ENCODE assay signal across 27 cellular contexts in the genomic region with DNA sequence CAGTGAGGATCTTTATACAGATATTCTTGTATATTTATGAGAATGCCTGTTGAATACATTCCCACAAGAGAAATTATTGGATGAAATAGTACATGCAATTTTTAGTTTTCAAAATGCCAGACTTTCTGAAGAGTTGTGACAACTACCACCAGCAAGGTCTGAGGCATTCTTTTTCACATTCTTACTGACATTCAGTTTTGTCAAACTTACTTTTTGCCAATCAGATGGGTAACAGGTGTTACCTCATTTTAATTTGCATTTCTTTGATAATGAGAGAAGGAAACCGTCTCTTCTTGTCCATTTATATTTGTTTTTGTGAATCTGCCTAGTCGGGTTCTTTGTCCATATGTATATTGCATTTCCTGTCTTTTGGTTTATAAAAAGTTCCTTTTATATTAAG.
"Had no signal": no experiment of that assay in that cellular context is flagged by ENCODE, and none has a peak within 500 bp of the region (broad histone marks: within the 10 kb centered on the region; RNA-seq: fewer than 3 reads in every experiment).

No MANE protein-coding gene starts in this region.

- H3K9me3 Mint-ChIP-seq: mesothelial cell of epicardium; naive B cell; natural killer cell; nephron progenitor cell; neural progenitor cell; stimulated activated naive B cell treated with anti-CD40 and anti-IgM and Interleukin-4, amounts not matched to agents 10 μg/mL and 1 μg/mL and 100 μg/mL, for 72 hours had no signal

- H3K4me2 ChIP-seq: neural progenitor cell, smooth muscle cell had no signal

- H3K27me3 Mint-ChIP-seq: naive B cell; progenitor cell of endocrine pancreas; stimulated activated naive B cell treated with anti-CD40 and anti-IgM and Interleukin-4, amounts not matched to agents 10 μg/mL and 1 μg/mL and 100 μg/mL, for 72 hours had no signal

- H3K4me1 ChIP-seq: left ventricle myocardium inferior, neural progenitor cell, right atrium auricular region, right lobe of liver, thyroid gland had no signal

- H3K4me3 Mint-ChIP-seq: mesothelial cell of epicardium; naive B cell; natural killer cell; nephron progenitor cell; neural progenitor cell; stimulated activated naive B cell treated with anti-CD40 and anti-IgM and Interleukin-4, amounts not matched to agents 10 μg/mL and 1 μg/mL and 100 μg/mL, for 72 hours had no signal

- H3K27ac ChIP-seq: left ventricle myocardium inferior, neural progenitor cell, neutrophil, ovary, right atrium auricular region, right lobe of liver, stomach, testis, thyroid gland, transverse colon, upper lobe of left lung had no signal

- DNase-seq: islet precursor cell; left ventricle myocardium inferior; mesendoderm; naive B cell; natural killer cell; nephron progenitor cell; occipital lobe; ovary; right lobe of liver; stimulated activated CD4-positive, alpha-beta T cell treated with anti-CD3 and anti-CD28 coated beads, Interleukin-1b, Interleukin-23, amount 100 ng/mL, for 48 hours; stimulated activated CD4-positive, alpha-beta T cell treated with anti-CD3 and anti-CD28 coated beads, Interleukin-2, amount 100 ng/mL, for 48 hours; stimulated activated CD4-positive, alpha-beta T cell treated with anti-CD3 and anti-CD28 coated beads, Interleukin-4, amount 100 ng/mL, for 4 hours; stimulated activated CD8-positive, alpha-beta memory T cell treated with anti-CD3 and anti-CD28 coated beads, Interleukin-4, amount 100 ng/mL, for 48 hours; stimulated activated naive B cell treated with anti-CD40 and anti-IgM and Interleukin-4, amounts not matched to agents 10 μg/mL and 1 μg/mL and 100 μg/mL, for 72 hours; stimulated activated naive CD8-positive, alpha-beta T cell treated with anti-CD3 and anti-CD28 coated beads, Interleukin-15, Interleukin-2, amounts not matched to agents 100 U/mL and 50 U/mL, for 24 hours; stomach; testis; thyroid gland; transverse colon; upper lobe of left lung had no signal

- H3K9ac ChIP-seq: neural progenitor cell had no signal

- H3K27me3 ChIP-seq: neural progenitor cell, neutrophil, ovary, right atrium auricular region, right lobe of liver, stomach, testis, thyroid gland, transverse colon, upper lobe of left lung had no signal

- ATAC-seq: natural killer cell; right lobe of liver; stimulated activated naive B cell treated with anti-CD40 and anti-IgM and Interleukin-4, amounts not matched to agents 10 μg/mL and 1 μg/mL and 100 μg/mL, for 72 hours; stimulated activated naive CD8-positive, alpha-beta T cell treated with anti-CD3 and anti-CD28 coated beads, Interleukin-15, Interleukin-2, amounts not matched to agents 100 U/mL and 50 U/mL, for 24 hours had no signal

- H2AFZ ChIP-seq: neural progenitor cell had no signal

- H3K4me3 ChIP-seq: left ventricle myocardium inferior, lung, neural progenitor cell, ovary, right atrium auricular region, right lobe of liver, smooth muscle cell, stomach, testis, thyroid gland, transverse colon, upper lobe of left lung had no signal

- H3K4me1 Mint-ChIP-seq: mesothelial cell of epicardium, natural killer cell, nephron progenitor cell, neural progenitor cell had no signal

- H3K27ac Mint-ChIP-seq: mesothelial cell of epicardium; naive B cell; nephron progenitor cell; neural progenitor cell; progenitor cell of endocrine pancreas; stimulated activated naive B cell treated with anti-CD40 and anti-IgM and Interleukin-4, amounts not matched to agents 10 μg/mL and 1 μg/mL and 100 μg/mL, for 72 hours had no signal

- H3K9me3 ChIP-seq: left ventricle myocardium inferior, neutrophil, ovary, right atrium auricular region, right lobe of liver, stomach, testis, thyroid gland, transverse colon, upper lobe of left lung had no signal
